Comparison of ENCODE assay signal across 13 cellular contexts in genomic region chr13:90746230-90746629, GRCh38.
"Had no signal": no experiment of that assay in that cellular context is flagged by ENCODE, and none has a peak within 500 bp of the region (broad histone marks: within the 10 kb centered on the region; RNA-seq: fewer than 3 reads in every experiment).

No MANE protein-coding gene starts in this region.

- ATAC-seq: gastroesophageal sphincter, left colon, right cardiac atrium had no signal

- DNase-seq: colonic mucosa; dermis blood vessel endothelial cell; esophagus squamous epithelium; foreskin fibroblast; glutamatergic neuron; left colon; mesendoderm; naive B cell; right cardiac atrium; stimulated activated CD4-positive, alpha-beta T cell treated with anti-CD3 and anti-CD28 coated beads, Interleukin-2, amount 100 ng/mL, for 48 hours; stimulated activated naive CD4-positive, alpha-beta T cell treated with Interleukin-2 at 50 U/mL for 16 hours; trophoblast cell had no signal
